Comparison of ENCODE assay signal across 8 cellular contexts in genomic region chr10:27242951-27243551, GRCh38. TPM values are rescaled to one million over a fixed set of nuclear protein-coding genes. Genes with fewer than 3 reads are reported as not detected.
DNase-seq lines count a peak whose midpoint lies in the region; ATAC-seq and TF ChIP-seq lines count a peak whose summit lies in the region.

No MANE protein-coding gene starts in this region.

- H3K4me1 Mint-ChIP-seq in T-cell = peaks cover 27 to 41% (median 36%) of the 10 kb centered on the region in 3 donors

- peak; percentile 36 for ATAC-seq in GM21717 (IDR thresholded peaks at IDR 0.05; ENCODE audit: unreplicated experiment)
- ATAC-seq in T-cell (replicated peaks in 1 of 4) = peak; percentile 32 to 54 (median 38)

- DNase-seq in ELF-1 (ENCODE audit: low read depth, low spot score) (peak; percentile 65), MG63 (peak; percentile 67), T-cell (peak; percentile 30 to 73 (median 61)), astrocyte of the cerebellum (ENCODE audit: low read depth) (no peak), hippocampal formation (lab: John Stamatoyannopoulos, UW) (peak; percentile 65 to 81), pulmonary artery endothelial cell (ENCODE audit: low read depth, low spot score) (peak; percentile 82), NCI-H128 (lab: John Stamatoyannopoulos, UW; ENCODE audit: unreplicated experiment) (no peak)

- H3K36me3 Mint-ChIP-seq in T-cell = no peaks in the 10 kb centered on the region

- peaks cover 2% of the 10 kb centered on the region for H3K36me3 ChIP-seq in MG63

- no peak for TF ChIP-seq CTCF in astrocyte of the cerebellum (IDR thresholded peaks at IDR 0.05; ENCODE audit: low read depth, low read length, missing control alignments)

- POLR2A ChIA-PET in T-cell (lab: Charles Lee) = interaction anchor here (0.5 to 1.8 kb wide), 8 partner anchors 14 to 1307 kb away, joined by 3 to 14 read pairs (median 4); partner anchors contain the start of gene YME1L1 (in 2 of the 2)

- H3K9me3 Mint-ChIP-seq in T-cell = no peaks in the 10 kb centered on the region

- CTCF ChIA-PET in T-cell (lab: Charles Lee) = interaction anchor here (0.6 to 1.8 kb wide), 12 partner anchors 8 to 517 kb away, joined by 3 to 21 read pairs (median 4); partner anchors contain the start of genes MASTL (in 1 of the 2) and YME1L1 (in 1 of the 2)

- no peaks in the 10 kb centered on the region for H3K9me3 ChIP-seq in MG63

- peak overlapping the region; percentile 96 to 99 for H3K27ac Mint-ChIP-seq in T-cell

- H3K27me3 Mint-ChIP-seq in T-cell = no peaks in the 10 kb centered on the region

- peak overlapping the region; percentile 93 to 98 (median 98) for H3K4me3 Mint-ChIP-seq in T-cell

- no peaks in the 10 kb centered on the region for H3K27me3 ChIP-seq in MG63

- H3K4me3 ChIP-seq in MG63 (peak overlapping the region; percentile 75), astrocyte of the cerebellum (ENCODE audit: low read depth, low read length) (peak overlapping the region; percentile 67)

- in situ Hi-C loops in astrocyte of the cerebellum (cut with HindIII; ENCODE audit: low sequenced_read_pairs) = no loop called here

RNA-seq across cellular contexts. Expression of gene ACBD5, which starts 2.5 kb away (rescaled TPM):
- 12.8 and 26.1 TPM in 2 replicates for total RNA-seq in MG63 (2014; rRNA removed; shearing (Covaris generic); ENCODE audit: low replicate concordance)
- total RNA-seq in T-cell (10 to 100 TPM; 20.7 to 21.2 (median 21.1) TPM), pulmonary artery endothelial cell (23.8 and 25.5 TPM in 2 replicates)

Comparison
In these comparisons a context has a peak if more than half of its experiments do, and no peak if none do; other contexts are left out.
1. DNase-seq: peak in ELF-1 (single experiment), MG63 (single experiment), T-cell (34 of 34), hippocampal formation (2 of 2) and pulmonary artery endothelial cell (single experiment); none in astrocyte of the cerebellum (single experiment) and NCI-H128 (single experiment).